In the genomic region with DNA sequence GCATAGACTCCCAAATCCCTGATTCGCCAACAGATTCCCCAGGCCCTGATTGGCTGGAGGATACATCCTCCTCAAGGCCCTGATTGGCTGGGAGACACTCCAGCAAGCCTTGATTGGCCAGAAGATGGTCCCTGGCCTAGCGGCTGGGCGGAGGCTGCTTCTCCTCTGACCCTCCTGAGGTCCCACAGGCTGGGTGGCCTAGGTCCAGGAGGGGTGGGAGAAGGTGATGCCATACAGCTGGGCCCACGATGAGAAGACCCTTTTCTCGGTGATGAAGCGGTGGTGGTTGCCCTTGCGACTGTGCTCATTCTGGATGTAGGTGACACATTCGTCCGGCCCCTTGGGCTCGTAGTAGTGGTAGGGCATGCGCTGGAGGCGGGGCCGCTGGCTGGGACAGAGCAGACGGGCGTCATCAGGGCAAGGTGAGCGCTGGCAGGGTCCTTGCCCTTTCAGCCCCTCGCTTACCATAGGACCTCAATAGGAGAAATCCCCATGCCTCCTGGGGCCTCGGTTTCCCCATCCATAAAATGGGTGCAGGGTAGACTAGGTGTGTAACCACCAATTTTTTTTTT, we compare ENCODE assay signal across 2 cellular contexts.
TF ChIP-seq lines count a peak whose summit lies in the region.

No MANE protein-coding gene starts in this region.

TF ChIP-seq in A549, 52 proteins besides CTCF, POLR2A, EP300 and RAD21 (continued from another document):
- TF ChIP-seq CHD2 (IDR thresholded peaks at IDR 0.05; ENCODE audit: low read length, partially characterized antibody) (no peak), NFE2L2 (conservative IDR thresholded peaks at IDR 0.05; ENCODE audit: low read length) (no peak), HOXB13 (CRISPR knock-in tag; IDR thresholded peaks at IDR 0.05; ENCODE audit: low read depth) (no peak), JUNB (IDR thresholded peaks at IDR 0.05) (no peak)
- TF ChIP-seq, protein P1, sequence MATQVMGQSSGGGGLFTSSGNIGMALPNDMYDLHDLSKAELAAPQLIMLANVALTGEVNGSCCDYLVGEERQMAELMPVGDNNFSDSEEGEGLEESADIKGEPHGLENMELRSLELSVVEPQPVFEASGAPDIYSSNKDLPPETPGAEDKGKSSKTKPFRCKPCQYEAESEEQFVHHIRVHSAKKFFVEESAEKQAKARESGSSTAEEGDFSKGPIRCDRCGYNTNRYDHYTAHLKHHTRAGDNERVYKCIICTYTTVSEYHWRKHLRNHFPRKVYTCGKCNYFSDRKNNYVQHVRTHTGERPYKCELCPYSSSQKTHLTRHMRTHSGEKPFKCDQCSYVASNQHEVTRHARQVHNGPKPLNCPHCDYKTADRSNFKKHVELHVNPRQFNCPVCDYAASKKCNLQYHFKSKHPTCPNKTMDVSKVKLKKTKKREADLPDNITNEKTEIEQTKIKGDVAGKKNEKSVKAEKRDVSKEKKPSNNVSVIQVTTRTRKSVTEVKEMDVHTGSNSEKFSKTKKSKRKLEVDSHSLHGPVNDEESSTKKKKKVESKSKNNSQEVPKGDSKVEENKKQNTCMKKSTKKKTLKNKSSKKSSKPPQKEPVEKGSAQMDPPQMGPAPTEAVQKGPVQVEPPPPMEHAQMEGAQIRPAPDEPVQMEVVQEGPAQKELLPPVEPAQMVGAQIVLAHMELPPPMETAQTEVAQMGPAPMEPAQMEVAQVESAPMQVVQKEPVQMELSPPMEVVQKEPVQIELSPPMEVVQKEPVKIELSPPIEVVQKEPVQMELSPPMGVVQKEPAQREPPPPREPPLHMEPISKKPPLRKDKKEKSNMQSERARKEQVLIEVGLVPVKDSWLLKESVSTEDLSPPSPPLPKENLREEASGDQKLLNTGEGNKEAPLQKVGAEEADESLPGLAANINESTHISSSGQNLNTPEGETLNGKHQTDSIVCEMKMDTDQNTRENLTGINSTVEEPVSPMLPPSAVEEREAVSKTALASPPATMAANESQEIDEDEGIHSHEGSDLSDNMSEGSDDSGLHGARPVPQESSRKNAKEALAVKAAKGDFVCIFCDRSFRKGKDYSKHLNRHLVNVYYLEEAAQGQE (IDR thresholded peaks at IDR 0.05), result peak; percentile 26; the same call in 1 of the 2 replicates
TF ChIP-seq in A549: peak in this region for 1.

TF ChIP-seq in SK-N-SH treated with all-trans-retinoic acid at 6 μM for 48 hours, 23 proteins besides CTCF, POLR2A, EP300 and RAD21 (continued from another document):
- TF ChIP-seq, protein P2, sequence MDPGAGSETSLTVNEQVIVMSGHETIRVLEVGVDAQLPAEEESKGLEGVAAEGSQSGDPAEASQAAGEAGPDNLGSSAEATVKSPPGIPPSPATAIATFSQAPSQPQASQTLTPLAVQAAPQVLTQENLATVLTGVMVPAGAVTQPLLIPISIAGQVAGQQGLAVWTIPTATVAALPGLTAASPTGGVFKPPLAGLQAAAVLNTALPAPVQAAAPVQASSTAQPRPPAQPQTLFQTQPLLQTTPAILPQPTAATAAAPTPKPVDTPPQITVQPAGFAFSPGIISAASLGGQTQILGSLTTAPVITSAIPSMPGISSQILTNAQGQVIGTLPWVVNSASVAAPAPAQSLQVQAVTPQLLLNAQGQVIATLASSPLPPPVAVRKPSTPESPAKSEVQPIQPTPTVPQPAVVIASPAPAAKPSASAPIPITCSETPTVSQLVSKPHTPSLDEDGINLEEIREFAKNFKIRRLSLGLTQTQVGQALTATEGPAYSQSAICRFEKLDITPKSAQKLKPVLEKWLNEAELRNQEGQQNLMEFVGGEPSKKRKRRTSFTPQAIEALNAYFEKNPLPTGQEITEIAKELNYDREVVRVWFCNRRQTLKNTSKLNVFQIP (CRISPR knock-in tag; IDR thresholded peaks at IDR 0.05; ENCODE audit: borderline replicate concordance, low read depth), result no peak
- TF ChIP-seq, protein P3, sequence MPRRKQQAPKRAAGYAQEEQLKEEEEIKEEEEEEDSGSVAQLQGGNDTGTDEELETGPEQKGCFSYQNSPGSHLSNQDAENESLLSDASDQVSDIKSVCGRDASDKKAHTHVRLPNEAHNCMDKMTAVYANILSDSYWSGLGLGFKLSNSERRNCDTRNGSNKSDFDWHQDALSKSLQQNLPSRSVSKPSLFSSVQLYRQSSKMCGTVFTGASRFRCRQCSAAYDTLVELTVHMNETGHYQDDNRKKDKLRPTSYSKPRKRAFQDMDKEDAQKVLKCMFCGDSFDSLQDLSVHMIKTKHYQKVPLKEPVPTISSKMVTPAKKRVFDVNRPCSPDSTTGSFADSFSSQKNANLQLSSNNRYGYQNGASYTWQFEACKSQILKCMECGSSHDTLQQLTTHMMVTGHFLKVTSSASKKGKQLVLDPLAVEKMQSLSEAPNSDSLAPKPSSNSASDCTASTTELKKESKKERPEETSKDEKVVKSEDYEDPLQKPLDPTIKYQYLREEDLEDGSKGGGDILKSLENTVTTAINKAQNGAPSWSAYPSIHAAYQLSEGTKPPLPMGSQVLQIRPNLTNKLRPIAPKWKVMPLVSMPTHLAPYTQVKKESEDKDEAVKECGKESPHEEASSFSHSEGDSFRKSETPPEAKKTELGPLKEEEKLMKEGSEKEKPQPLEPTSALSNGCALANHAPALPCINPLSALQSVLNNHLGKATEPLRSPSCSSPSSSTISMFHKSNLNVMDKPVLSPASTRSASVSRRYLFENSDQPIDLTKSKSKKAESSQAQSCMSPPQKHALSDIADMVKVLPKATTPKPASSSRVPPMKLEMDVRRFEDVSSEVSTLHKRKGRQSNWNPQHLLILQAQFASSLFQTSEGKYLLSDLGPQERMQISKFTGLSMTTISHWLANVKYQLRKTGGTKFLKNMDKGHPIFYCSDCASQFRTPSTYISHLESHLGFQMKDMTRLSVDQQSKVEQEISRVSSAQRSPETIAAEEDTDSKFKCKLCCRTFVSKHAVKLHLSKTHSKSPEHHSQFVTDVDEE (CRISPR knock-in tag; IDR thresholded peaks at IDR 0.05), result no peak
- TF ChIP-seq PPARA (CRISPR knock-in tag; IDR thresholded peaks at IDR 0.05; ENCODE audit: borderline replicate concordance) (no peak), ZNF8 (CRISPR knock-in tag; IDR thresholded peaks at IDR 0.05) (no peak), ZFP30 (CRISPR knock-in tag; IDR thresholded peaks at IDR 0.05) (no peak), RARB (CRISPR knock-in tag; IDR thresholded peaks at IDR 0.05) (no peak), ARNTL (CRISPR knock-in tag; IDR thresholded peaks at IDR 0.05; ENCODE audit: borderline replicate concordance, low read depth) (no peak), ISL1 (CRISPR knock-in tag; IDR thresholded peaks at IDR 0.05) (no peak), ZNF565 (CRISPR knock-in tag; conservative IDR thresholded peaks at IDR 0.05; ENCODE audit: low read depth) (no peak), ZNF70 (CRISPR knock-in tag; IDR thresholded peaks at IDR 0.05) (no peak), OSR1 (CRISPR knock-in tag; IDR thresholded peaks at IDR 0.05) (no peak)
- TF ChIP-seq, protein P4, sequence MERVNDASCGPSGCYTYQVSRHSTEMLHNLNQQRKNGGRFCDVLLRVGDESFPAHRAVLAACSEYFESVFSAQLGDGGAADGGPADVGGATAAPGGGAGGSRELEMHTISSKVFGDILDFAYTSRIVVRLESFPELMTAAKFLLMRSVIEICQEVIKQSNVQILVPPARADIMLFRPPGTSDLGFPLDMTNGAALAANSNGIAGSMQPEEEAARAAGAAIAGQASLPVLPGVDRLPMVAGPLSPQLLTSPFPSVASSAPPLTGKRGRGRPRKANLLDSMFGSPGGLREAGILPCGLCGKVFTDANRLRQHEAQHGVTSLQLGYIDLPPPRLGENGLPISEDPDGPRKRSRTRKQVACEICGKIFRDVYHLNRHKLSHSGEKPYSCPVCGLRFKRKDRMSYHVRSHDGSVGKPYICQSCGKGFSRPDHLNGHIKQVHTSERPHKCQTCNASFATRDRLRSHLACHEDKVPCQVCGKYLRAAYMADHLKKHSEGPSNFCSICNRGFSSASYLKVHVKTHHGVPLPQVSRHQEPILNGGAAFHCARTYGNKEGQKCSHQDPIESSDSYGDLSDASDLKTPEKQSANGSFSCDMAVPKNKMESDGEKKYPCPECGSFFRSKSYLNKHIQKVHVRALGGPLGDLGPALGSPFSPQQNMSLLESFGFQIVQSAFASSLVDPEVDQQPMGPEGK (CRISPR knock-in tag; IDR thresholded peaks at IDR 0.05; ENCODE audit: borderline replicate concordance), result no peak
- TF ChIP-seq, protein P5, sequence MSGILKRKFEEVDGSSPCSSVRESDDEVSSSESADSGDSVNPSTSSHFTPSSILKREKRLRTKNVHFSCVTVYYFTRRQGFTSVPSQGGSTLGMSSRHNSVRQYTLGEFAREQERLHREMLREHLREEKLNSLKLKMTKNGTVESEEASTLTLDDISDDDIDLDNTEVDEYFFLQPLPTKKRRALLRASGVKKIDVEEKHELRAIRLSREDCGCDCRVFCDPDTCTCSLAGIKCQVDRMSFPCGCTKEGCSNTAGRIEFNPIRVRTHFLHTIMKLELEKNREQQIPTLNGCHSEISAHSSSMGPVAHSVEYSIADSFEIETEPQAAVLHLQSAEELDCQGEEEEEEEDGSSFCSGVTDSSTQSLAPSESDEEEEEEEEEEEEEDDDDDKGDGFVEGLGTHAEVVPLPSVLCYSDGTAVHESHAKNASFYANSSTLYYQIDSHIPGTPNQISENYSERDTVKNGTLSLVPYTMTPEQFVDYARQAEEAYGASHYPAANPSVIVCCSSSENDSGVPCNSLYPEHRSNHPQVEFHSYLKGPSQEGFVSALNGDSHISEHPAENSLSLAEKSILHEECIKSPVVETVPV (CRISPR knock-in tag; IDR thresholded peaks at IDR 0.05), result no peak
